In the genomic region with DNA sequence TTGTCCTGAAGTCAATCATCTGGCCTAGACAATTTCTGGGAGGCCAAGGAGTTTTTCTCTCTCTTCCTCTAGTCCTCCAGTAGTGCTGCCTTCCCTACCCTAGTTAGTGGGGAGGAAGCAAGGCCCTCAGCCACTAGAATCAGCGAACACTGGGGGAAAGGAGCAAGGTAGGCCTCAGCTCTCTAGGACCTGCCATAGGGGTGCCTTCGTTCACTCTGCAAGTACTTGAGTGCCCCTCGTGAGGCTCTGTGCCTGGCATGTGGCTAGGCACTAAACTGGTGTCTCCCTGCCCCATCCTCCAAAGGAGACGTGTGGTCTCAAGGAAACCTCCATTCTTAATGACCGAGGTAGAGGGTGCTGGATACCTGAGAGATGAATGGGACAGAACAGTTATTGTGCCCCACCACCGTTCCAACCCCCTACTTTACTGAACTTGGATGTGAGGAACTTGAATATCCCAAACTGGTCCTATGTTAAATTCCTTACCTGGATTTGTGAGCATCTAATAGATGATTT, we compare ENCODE assay signal across 1 cellular context.
TF ChIP-seq lines count a peak whose summit lies in the region.

No MANE protein-coding gene starts in this region.

TF ChIP-seq in HepG2, 621 proteins besides CTCF, POLR2A, EP300 and RAD21:
- TF ChIP-seq TFE3 (CRISPR knock-in tag; IDR thresholded peaks at IDR 0.05) = no peak
- no peak for TF ChIP-seq ZNF296 (CRISPR knock-in tag; conservative IDR thresholded peaks at IDR 0.05)
- TF ChIP-seq GABPA (IDR thresholded peaks at IDR 0.05; ENCODE audit: low read depth, low read length) = no peak
- no peak for TF ChIP-seq GABPA (CRISPR knock-in tag; IDR thresholded peaks at IDR 0.05; ENCODE audit: low read depth)
- TF ChIP-seq ZNF816 (CRISPR knock-in tag; IDR thresholded peaks at IDR 0.05; ENCODE audit: borderline replicate concordance) = no peak
- TF ChIP-seq ZNF326 (CRISPR knock-in tag; IDR thresholded peaks at IDR 0.05; ENCODE audit: borderline replicate concordance) = no peak
- no peak for TF ChIP-seq NFKB2 (CRISPR knock-in tag; IDR thresholded peaks at IDR 0.05; ENCODE audit: borderline replicate concordance)
- TF ChIP-seq GATAD1 (CRISPR knock-in tag; IDR thresholded peaks at IDR 0.05) = no peak
- no peak for TF ChIP-seq SRY (CRISPR knock-in tag; IDR thresholded peaks at IDR 0.05)
- TF ChIP-seq NR2F6 (IDR thresholded peaks at IDR 0.05) = no peak
- TF ChIP-seq NR2F6 (CRISPR knock-in tag; IDR thresholded peaks at IDR 0.05) = no peak
- TF ChIP-seq, protein P1, sequence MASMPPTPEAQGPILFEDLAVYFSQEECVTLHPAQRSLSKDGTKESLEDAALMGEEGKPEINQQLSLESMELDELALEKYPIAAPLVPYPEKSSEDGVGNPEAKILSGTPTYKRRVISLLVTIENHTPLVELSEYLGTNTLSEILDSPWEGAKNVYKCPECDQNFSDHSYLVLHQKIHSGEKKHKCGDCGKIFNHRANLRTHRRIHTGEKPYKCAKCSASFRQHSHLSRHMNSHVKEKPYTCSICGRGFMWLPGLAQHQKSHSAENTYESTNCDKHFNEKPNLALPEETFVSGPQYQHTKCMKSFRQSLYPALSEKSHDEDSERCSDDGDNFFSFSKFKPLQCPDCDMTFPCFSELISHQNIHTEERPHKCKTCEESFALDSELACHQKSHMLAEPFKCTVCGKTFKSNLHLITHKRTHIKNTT (CRISPR knock-in tag; IDR thresholded peaks at IDR 0.05) = no peak
- TF ChIP-seq ARNTL (CRISPR knock-in tag; IDR thresholded peaks at IDR 0.05) = no peak
- TF ChIP-seq MTF1 (CRISPR knock-in tag; IDR thresholded peaks at IDR 0.05) = no peak
- TF ChIP-seq ZNF33A (CRISPR knock-in tag; IDR thresholded peaks at IDR 0.05; ENCODE audit: borderline replicate concordance) = no peak
- no peak for TF ChIP-seq KDM3A (CRISPR knock-in tag; IDR thresholded peaks at IDR 0.05; ENCODE audit: low read depth)
- no peak for TF ChIP-seq TFAP4 (IDR thresholded peaks at IDR 0.05; ENCODE audit: borderline replicate concordance, low read depth)
- no peak for TF ChIP-seq SMARCC2 (IDR thresholded peaks at IDR 0.05)
- no peak for TF ChIP-seq ZFP36L2 (CRISPR knock-in tag; IDR thresholded peaks at IDR 0.05)
- TF ChIP-seq, protein P2, sequence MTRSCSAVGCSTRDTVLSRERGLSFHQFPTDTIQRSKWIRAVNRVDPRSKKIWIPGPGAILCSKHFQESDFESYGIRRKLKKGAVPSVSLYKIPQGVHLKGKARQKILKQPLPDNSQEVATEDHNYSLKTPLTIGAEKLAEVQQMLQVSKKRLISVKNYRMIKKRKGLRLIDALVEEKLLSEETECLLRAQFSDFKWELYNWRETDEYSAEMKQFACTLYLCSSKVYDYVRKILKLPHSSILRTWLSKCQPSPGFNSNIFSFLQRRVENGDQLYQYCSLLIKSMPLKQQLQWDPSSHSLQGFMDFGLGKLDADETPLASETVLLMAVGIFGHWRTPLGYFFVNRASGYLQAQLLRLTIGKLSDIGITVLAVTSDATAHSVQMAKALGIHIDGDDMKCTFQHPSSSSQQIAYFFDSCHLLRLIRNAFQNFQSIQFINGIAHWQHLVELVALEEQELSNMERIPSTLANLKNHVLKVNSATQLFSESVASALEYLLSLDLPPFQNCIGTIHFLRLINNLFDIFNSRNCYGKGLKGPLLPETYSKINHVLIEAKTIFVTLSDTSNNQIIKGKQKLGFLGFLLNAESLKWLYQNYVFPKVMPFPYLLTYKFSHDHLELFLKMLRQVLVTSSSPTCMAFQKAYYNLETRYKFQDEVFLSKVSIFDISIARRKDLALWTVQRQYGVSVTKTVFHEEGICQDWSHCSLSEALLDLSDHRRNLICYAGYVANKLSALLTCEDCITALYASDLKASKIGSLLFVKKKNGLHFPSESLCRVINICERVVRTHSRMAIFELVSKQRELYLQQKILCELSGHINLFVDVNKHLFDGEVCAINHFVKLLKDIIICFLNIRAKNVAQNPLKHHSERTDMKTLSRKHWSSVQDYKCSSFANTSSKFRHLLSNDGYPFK (CRISPR knock-in tag; IDR thresholded peaks at IDR 0.05; ENCODE audit: borderline replicate concordance) = no peak
- TF ChIP-seq ZNF709 (CRISPR knock-in tag; IDR thresholded peaks at IDR 0.05) = no peak
- no peak for TF ChIP-seq ZNF7 (CRISPR knock-in tag; IDR thresholded peaks at IDR 0.05)
TF ChIP-seq in HepG2: peak in this region for 0.
